16 cellular contexts compared by ENCODE assay signal in the genomic region with DNA sequence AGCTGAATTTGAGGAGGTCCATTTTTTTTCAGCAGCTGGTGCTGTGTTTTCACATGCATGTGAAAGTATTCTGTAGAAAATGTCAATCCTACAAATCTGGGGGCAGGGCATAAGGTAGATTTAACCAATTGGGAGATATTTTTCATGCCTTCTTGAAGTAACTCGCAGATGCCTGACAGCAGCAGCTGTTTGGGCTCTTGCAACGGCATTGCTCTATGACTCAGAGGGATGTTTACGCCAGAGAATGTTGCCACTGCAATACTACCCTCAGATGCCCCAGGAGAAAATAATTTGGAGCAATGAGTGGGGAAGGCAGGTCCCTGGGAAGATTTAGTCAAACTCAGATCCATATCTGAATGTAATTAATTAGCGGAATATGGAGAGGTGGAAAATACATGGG. TPM values are rescaled to one million over a fixed set of nuclear protein-coding genes. Genes with fewer than 3 reads are reported as not detected.
A peak's percentile ranks its signal among the peaks of the same experiment; 100 is the strongest.
DNase-seq lines count a peak whose midpoint lies in the region; ATAC-seq and TF ChIP-seq lines count a peak whose summit lies in the region.
"Had no signal": no experiment of that assay in that cellular context is flagged by ENCODE, and none has a peak within 500 bp of the region (broad histone marks: within the 10 kb centered on the region; RNA-seq: fewer than 3 reads in every experiment).

No MANE protein-coding gene starts in this region.

- H3K4me3 ChIP-seq in MG63 (no peak overlapping the region), body of pancreas (no peak overlapping the region), lung (no peak overlapping the region), colonic mucosa (no peak overlapping the region), stomach (no peak overlapping the region)

- H3K27me3 ChIP-seq in MG63 (no peaks in the 10 kb centered on the region), body of pancreas (no peaks in the 10 kb centered on the region), lung (ENCODE audit: control insufficient read depth, insufficient read depth) (no peaks in the 10 kb centered on the region), colonic mucosa (no peaks in the 10 kb centered on the region), stomach (no peaks in the 10 kb centered on the region)

- H3K4me1 ChIP-seq in body of pancreas (peaks cover 3% of the 10 kb centered on the region), lung (ENCODE audit: control insufficient read depth in 2 of 2, insufficient read depth in 2 of 2, low read length in 2 of 2) (peaks cover 0 to 1% of the 10 kb centered on the region in 2 donors), colonic mucosa (no peaks in the 10 kb centered on the region), stomach (peaks cover 0 to 14% (median 5%) of the 10 kb centered on the region in 4 donors)

- no peak for TF ChIP-seq EP300 in stomach (IDR thresholded peaks at IDR 0.05)

- TF ChIP-seq POLR2A in body of pancreas (IDR thresholded peaks at IDR 0.05) (no peak), stomach (IDR thresholded peaks at IDR 0.05) (no peak)

- H3K27me3 Mint-ChIP-seq in activated T-helper 17 cell treated with anti-CD3 and anti-CD28 coated beads, Interleukin-2, amount 50 U/mL, for 72 hours: peaks cover 13% of the 10 kb centered on the region

- H3K36me3 Mint-ChIP-seq in activated T-helper 17 cell treated with anti-CD3 and anti-CD28 coated beads, Interleukin-2, amount 50 U/mL, for 72 hours (ENCODE audit: low read depth): no peaks in the 10 kb centered on the region
- H3K36me3 Mint-ChIP-seq: naive thymus-derived CD8-positive, alpha-beta T cell had no signal

- H3K36me3 ChIP-seq in MG63 (no peaks in the 10 kb centered on the region), body of pancreas (replicated peaks in 1 of 2; ENCODE audit: insufficient read depth in 1 of 2, low read depth in 2 of 2) (no peaks in the 10 kb centered on the region), lung (ENCODE audit: control insufficient read depth in 2 of 2, insufficient read depth in 2 of 2, low read length in 2 of 2) (no peaks in the 10 kb centered on the region), colonic mucosa (no peaks in the 10 kb centered on the region), stomach (no peaks in the 10 kb centered on the region)

- H3K4me3 Mint-ChIP-seq in activated T-helper 17 cell treated with anti-CD3 and anti-CD28 coated beads, Interleukin-2, amount 50 U/mL, for 72 hours: no peak overlapping the region
- H3K4me3 Mint-ChIP-seq: naive thymus-derived CD8-positive, alpha-beta T cell had no signal

- no peak overlapping the region for H3K9ac ChIP-seq in colonic mucosa (ENCODE audit: low read depth in 2 of 2, low read length in 2 of 2)

- intact Hi-C loops in body of pancreas (cut with DNase I) (no loop called here), colonic mucosa (cut with DNase I) (no loop called here), stomach (cut with DNase I; ENCODE audit: low total_unique reads) (no loop called here)

- no peak for ATAC-seq in body of pancreas
- no peak for ATAC-seq in lung (ENCODE audit: insufficient read depth, low FRiP score)
- no peak for ATAC-seq in activated T-helper 17 cell treated with anti-CD3 and anti-CD28 coated beads, Interleukin-2, amount 50 U/mL, for 72 hours (replicated peaks)
- ATAC-seq: naive thymus-derived CD8-positive, alpha-beta T cell; stimulated activated naive CD8-positive, alpha-beta T cell treated with anti-CD3 and anti-CD28 coated beads, Interleukin-15, Interleukin-2, amounts not matched to agents 100 U/mL and 50 U/mL, for 24 hours had no signal

- DNase-seq in Ammon's horn (ENCODE audit: low spot score) (peak; percentile 12), MG63 (peak; percentile 67), body of pancreas (peak in 3 of 4 donors; percentile 4 to 29 (median 6)), lung (ENCODE audit: low spot score) (peak; percentile 52), colonic mucosa (no peak), AML-193 (lab: John Stamatoyannopoulos, UW) (no peak), stomach (no peak)
- DNase-seq: activated CD4-positive, CD25-positive, alpha-beta regulatory T cell treated with anti-CD3 and anti-CD28 coated beads, Interleukin-2, amount 50 U/mL, for 72 hours; activated gamma-delta T cell; COR-L47; dermis blood vessel endothelial cell; naive thymus-derived CD8-positive, alpha-beta T cell; NCI-H1930; SHP77 treated with DMSO at 0.1 percent for 48 hours; stimulated activated naive CD8-positive, alpha-beta T cell treated with anti-CD3 and anti-CD28 coated beads, Interleukin-15, Interleukin-2, amounts not matched to agents 100 U/mL and 50 U/mL, for 24 hours had no signal

- H3K9me3 ChIP-seq in MG63: no peaks in the 10 kb centered on the region
- no peaks in the 10 kb centered on the region for H3K9me3 ChIP-seq in body of pancreas
- H3K9me3 ChIP-seq in lung (ENCODE audit: control insufficient read depth in 2 of 2, insufficient read depth in 1 of 2, low read length in 1 of 2): peaks cover 0 to 2% of the 10 kb centered on the region in 2 donors
- no peaks in the 10 kb centered on the region for H3K9me3 ChIP-seq in colonic mucosa
- peaks cover 0 to 5% (median 0%) of the 10 kb centered on the region in 4 donors for H3K9me3 ChIP-seq in stomach

- H3K4me1 Mint-ChIP-seq in activated T-helper 17 cell treated with anti-CD3 and anti-CD28 coated beads, Interleukin-2, amount 50 U/mL, for 72 hours: no peaks in the 10 kb centered on the region
- H3K4me1 Mint-ChIP-seq: naive thymus-derived CD8-positive, alpha-beta T cell had no signal

- TF ChIP-seq CTCF in body of pancreas (IDR thresholded peaks at IDR 0.05): no peak
- no peak for TF ChIP-seq CTCF in lung (IDR thresholded peaks at IDR 0.05; ENCODE audit: control extremely low read depth, extremely low read depth)
- no peak for TF ChIP-seq CTCF in colonic mucosa (IDR thresholded peaks at IDR 0.05)
- no peak for TF ChIP-seq CTCF in stomach (IDR thresholded peaks at IDR 0.05)

- WGBS in body of pancreas, 2 donors: 53 to 55% methylated on average over 4 of the region's 4 CpGs
- 47 to 60% methylated on average over 4 of the region's 4 CpGs for WGBS in lung, 2 donors
- 42 to 54% (median 46%) methylated on average over 4 of the region's 4 CpGs for WGBS in stomach, 5 donors

- no peaks in the 10 kb centered on the region for H3K9me3 Mint-ChIP-seq in activated T-helper 17 cell treated with anti-CD3 and anti-CD28 coated beads, Interleukin-2, amount 50 U/mL, for 72 hours

- no peak overlapping the region for H3K27ac ChIP-seq in body of pancreas
- no peak overlapping the region for H3K27ac ChIP-seq in lung (ENCODE audit: low read depth in 1 of 2, low read length in 1 of 2)
- H3K27ac ChIP-seq in colonic mucosa: no peak overlapping the region
- H3K27ac ChIP-seq in stomach: no peak overlapping the region

- no peak overlapping the region for H3K27ac Mint-ChIP-seq in activated T-helper 17 cell treated with anti-CD3 and anti-CD28 coated beads, Interleukin-2, amount 50 U/mL, for 72 hours
- H3K27ac Mint-ChIP-seq: naive thymus-derived CD8-positive, alpha-beta T cell had no signal

RNA-seq across cellular contexts. Expression of a gene that starts 42.5 kb away (rescaled TPM):
- total RNA-seq in MG63 (2014; rRNA removed; shearing (Covaris generic); ENCODE audit: low replicate concordance): not detected in 2 replicates
- total RNA-seq in body of pancreas: under 1 TPM; 0.66 to 0.78 TPM
- not detected for total RNA-seq in lung
- polyA plus RNA-seq in lung: under 1 TPM; 0.06 to 0.07 TPM
- total RNA-seq in colonic mucosa: 1 to 10 TPM in 1 of 2 donors, under 1 TPM in 1; 0.89 to 4.2 TPM
- not detected for total RNA-seq in activated T-helper 17 cell treated with anti-CD3 and anti-CD28 coated beads, Interleukin-2, amount 50 U/mL, for 72 hours
- 1 to 10 TPM in 2 of 5 donors, under 1 TPM in 1, not detected in 2; 0.45 to 8.8 (median 6.6) TPM for total RNA-seq in stomach
- polyA plus RNA-seq in stomach: 1 to 10 TPM in 2 of 3 donors, under 1 TPM in 1; 0.31 to 2.1 (median 1.4) TPM
- total RNA-seq: dermis blood vessel endothelial cell; naive thymus-derived CD8-positive, alpha-beta T cell had no signal
- polyA plus RNA-seq: naive thymus-derived CD8-positive, alpha-beta T cell had no signal

Comparison
In these comparisons a context has a peak if more than half of its experiments do, and no peak if none do; other contexts are left out.
1. DNase-seq: peak in Ammon's horn (single experiment), MG63 (single experiment), body of pancreas (3 of 4) and lung (single experiment); none in colonic mucosa (single experiment), AML-193 (0 of 2) and stomach (single experiment).